ENCODE assay signal across 28 cellular contexts in the genomic region with DNA sequence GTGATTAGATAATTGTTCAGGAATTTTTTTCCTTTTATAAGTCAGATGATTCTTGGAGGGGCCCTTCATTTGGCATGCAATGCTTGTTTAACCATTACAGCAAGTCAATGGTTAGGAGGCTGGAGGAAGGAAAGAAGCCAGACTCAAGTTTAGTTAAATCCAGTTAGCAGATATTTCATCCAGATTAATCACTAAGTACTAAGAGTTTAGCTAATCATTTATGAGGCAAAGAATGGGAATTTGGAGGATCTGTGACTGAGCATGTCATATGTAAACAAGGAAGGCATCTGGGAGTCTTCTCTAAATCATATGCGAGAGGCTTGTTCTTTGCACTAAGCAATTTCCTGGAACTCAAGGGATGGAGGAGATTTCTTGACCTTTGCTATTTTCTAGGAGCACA.
DNase-seq lines count a peak whose midpoint lies in the region; ATAC-seq and TF ChIP-seq lines count a peak whose summit lies in the region.
"Had no signal": no experiment of that assay in that cellular context is flagged by ENCODE, and none has a peak within 500 bp of the region (broad histone marks: within the 10 kb centered on the region; RNA-seq: fewer than 3 reads in every experiment).

No MANE protein-coding gene starts in this region.

- peaks cover 16% of the 10 kb centered on the region for H3K9me3 ChIP-seq in left ventricle myocardium inferior (replicated peaks)
- H3K9me3 ChIP-seq: Caco-2 had no signal

- H3K36me3 ChIP-seq in GM23338 (ENCODE audit: insufficient read depth) (no peaks in the 10 kb centered on the region), kidney epithelial cell (ENCODE audit: control insufficient read depth, insufficient read depth, low read length) (no peaks in the 10 kb centered on the region), left ventricle myocardium inferior (no peaks in the 10 kb centered on the region)
- H3K36me3 ChIP-seq: SJSA1 had no signal

- peaks cover 9% of the 10 kb centered on the region for H3K4me1 ChIP-seq in GM23338 (ENCODE audit: insufficient read depth)
- H3K4me1 ChIP-seq in left ventricle myocardium inferior: no peaks in the 10 kb centered on the region
- H3K4me1 ChIP-seq: Caco-2, SJSA1 had no signal

- no peaks in the 10 kb centered on the region for H3K27me3 Mint-ChIP-seq in GM23338 (ENCODE audit: insufficient read depth, low read depth, poor library complexity)
- no peaks in the 10 kb centered on the region for H3K27me3 Mint-ChIP-seq in WTC11 (ENCODE audit: low read depth)
- no peaks in the 10 kb centered on the region for H3K27me3 Mint-ChIP-seq in nephron (ENCODE audit: low read depth)
- H3K27me3 Mint-ChIP-seq: B cell had no signal

- no peaks in the 10 kb centered on the region for H3K9me3 Mint-ChIP-seq in GM23338
- H3K9me3 Mint-ChIP-seq in WTC11: no peaks in the 10 kb centered on the region
- peaks cover 6% of the 10 kb centered on the region for H3K9me3 Mint-ChIP-seq in nephron
- H3K9me3 Mint-ChIP-seq: CD8-positive, alpha-beta T cell had no signal

- intact Hi-C loops in left ventricle myocardium inferior (cut with micrococcal nuclease): no loop called here

- CTCF ChIA-PET in WTC11 (lab: Charles Lee): no interaction called here

- no peaks in the 10 kb centered on the region for H4K20me1 ChIP-seq in GM23338 (replicated peaks; ENCODE audit: insufficient read depth)

- H3K27ac Mint-ChIP-seq in GM23338: no peak overlapping the region
- H3K27ac Mint-ChIP-seq in WTC11: peak overlapping the region; percentile 40; the same call in 1 of the 2 replicates
- peak overlapping the region; percentile 50 to 95 (median 75) for H3K27ac Mint-ChIP-seq in nephron
- H3K27ac Mint-ChIP-seq: B cell; CD8-positive, alpha-beta T cell had no signal

- no peak for TF ChIP-seq CTCF in GM23338 (conservative IDR thresholded peaks at IDR 0.05; ENCODE audit: low read depth in 2 of 2)
- no peak for TF ChIP-seq CTCF in WTC11 (IDR thresholded peaks at IDR 0.05)
- TF ChIP-seq CTCF in kidney epithelial cell (IDR thresholded peaks at IDR 0.05; ENCODE audit: insufficient read depth, low read length, poor library complexity, severe bottlenecking): no peak
- no peak for TF ChIP-seq CTCF in nephron (IDR thresholded peaks at IDR 0.05; ENCODE audit: unreplicated experiment in 3 of 3)
- TF ChIP-seq CTCF in left ventricle myocardium inferior (IDR thresholded peaks at IDR 0.05; ENCODE audit: borderline replicate concordance): no peak

- H3K79me2 ChIP-seq in GM23338 (replicated peaks; ENCODE audit: insufficient read depth): no peaks in the 10 kb centered on the region

- 0 out of 2 replicates have a peak, but pooled peaks cover 7% of the 10 kb centered on the region for H3K9me2 ChIP-seq in GM23338 (ENCODE audit: insufficient read depth)

- H3K4me3 Mint-ChIP-seq in GM23338 (no peak overlapping the region), WTC11 (no peak overlapping the region), nephron (no peak overlapping the region)
- H3K4me3 Mint-ChIP-seq: B cell; CD8-positive, alpha-beta T cell had no signal

- H2AFZ ChIP-seq in GM23338: peak overlapping the region; percentile 53; the same call in 1 of the 2 replicates
- H2AFZ ChIP-seq: PC-9 had no signal

- peaks cover 13% of the 10 kb centered on the region for H3K4me1 Mint-ChIP-seq in GM23338
- H3K4me1 Mint-ChIP-seq in WTC11: peaks cover 17% of the 10 kb centered on the region
- H3K4me1 Mint-ChIP-seq in nephron: no peaks in the 10 kb centered on the region
- H3K4me1 Mint-ChIP-seq: B cell had no signal

- ATAC-seq in GM23338 (no peak), WTC11 (no peak), GM18870 (IDR thresholded peaks at IDR 0.05; ENCODE audit: unreplicated experiment) (no peak), GM18498 (IDR thresholded peaks at IDR 0.05; ENCODE audit: unreplicated experiment) (no peak)
- ATAC-seq: CD8-positive, alpha-beta T cell; HepG2; K562 had no signal

- no peak overlapping the region for H3K4me2 ChIP-seq in GM23338
- H3K4me2 ChIP-seq: PC-9 had no signal

- H3K4me3 ChIP-seq in GM23338 (no peak overlapping the region), kidney epithelial cell (ENCODE audit: low read depth, low read length) (no peak overlapping the region), left ventricle myocardium inferior (no peak overlapping the region)
- H3K4me3 ChIP-seq: K562, PC-9, SJSA1 had no signal

- no peak for DNase-seq in GM23338 (ENCODE audit: low spot score)
- no peak for DNase-seq in WTC11 (ENCODE audit: low spot score)
- DNase-seq in kidney epithelial cell (ENCODE audit: low read depth): peak; percentile 67
- no peak for DNase-seq in amygdala (lab: John Stamatoyannopoulos, UW)
- no peak for DNase-seq in left ventricle myocardium inferior
- DNase-seq: Caco-2; CD8-positive, alpha-beta T cell; DMS 273 treated with DMSO at 0.1 percent for 48 hours; H7; Kasumi-1; NCI-H1092 treated with DMSO at 0.1 percent for 48 hours; NCI-H1436; NCI-H187; NCI-H2171 treated with DMSO at 0.1 percent for 48 hours; NCI-H345; NCI-H510A treated with DMSO at 0.1 percent for 48 hours; NCI-H774; PC-9; Right ventricle myocardium superior; RPMI8226 had no signal

- H3K27me3 ChIP-seq in GM23338 (ENCODE audit: insufficient read depth) (no peaks in the 10 kb centered on the region), kidney epithelial cell (ENCODE audit: control insufficient read depth, insufficient read depth, low read length) (no peaks in the 10 kb centered on the region), left ventricle myocardium inferior (ENCODE audit: low read depth) (no peaks in the 10 kb centered on the region)
- H3K27me3 ChIP-seq: SJSA1 had no signal

- POLR2A ChIA-PET in WTC11 (lab: Charles Lee): no interaction called here

- H3K27ac ChIP-seq in GM23338 (ENCODE audit: low read depth) (no peak overlapping the region), left ventricle myocardium inferior (replicated peaks) (no peak overlapping the region)
- H3K27ac ChIP-seq: C4-2B, PC-9, SJSA1 had no signal

- H3K36me3 Mint-ChIP-seq in GM23338 (ENCODE audit: low read depth) (no peaks in the 10 kb centered on the region), WTC11 (no peaks in the 10 kb centered on the region), nephron (ENCODE audit: low read depth) (no peaks in the 10 kb centered on the region)
- H3K36me3 Mint-ChIP-seq: CD8-positive, alpha-beta T cell had no signal

- H3F3A ChIP-seq in GM23338 (replicated peaks; ENCODE audit: low read depth): no peaks in the 10 kb centered on the region

TF ChIP-seq in GM23338, 12 proteins besides CTCF, POLR2A, EP300 and RAD21 (continues in another document):
- TF ChIP-seq, protein P1, sequence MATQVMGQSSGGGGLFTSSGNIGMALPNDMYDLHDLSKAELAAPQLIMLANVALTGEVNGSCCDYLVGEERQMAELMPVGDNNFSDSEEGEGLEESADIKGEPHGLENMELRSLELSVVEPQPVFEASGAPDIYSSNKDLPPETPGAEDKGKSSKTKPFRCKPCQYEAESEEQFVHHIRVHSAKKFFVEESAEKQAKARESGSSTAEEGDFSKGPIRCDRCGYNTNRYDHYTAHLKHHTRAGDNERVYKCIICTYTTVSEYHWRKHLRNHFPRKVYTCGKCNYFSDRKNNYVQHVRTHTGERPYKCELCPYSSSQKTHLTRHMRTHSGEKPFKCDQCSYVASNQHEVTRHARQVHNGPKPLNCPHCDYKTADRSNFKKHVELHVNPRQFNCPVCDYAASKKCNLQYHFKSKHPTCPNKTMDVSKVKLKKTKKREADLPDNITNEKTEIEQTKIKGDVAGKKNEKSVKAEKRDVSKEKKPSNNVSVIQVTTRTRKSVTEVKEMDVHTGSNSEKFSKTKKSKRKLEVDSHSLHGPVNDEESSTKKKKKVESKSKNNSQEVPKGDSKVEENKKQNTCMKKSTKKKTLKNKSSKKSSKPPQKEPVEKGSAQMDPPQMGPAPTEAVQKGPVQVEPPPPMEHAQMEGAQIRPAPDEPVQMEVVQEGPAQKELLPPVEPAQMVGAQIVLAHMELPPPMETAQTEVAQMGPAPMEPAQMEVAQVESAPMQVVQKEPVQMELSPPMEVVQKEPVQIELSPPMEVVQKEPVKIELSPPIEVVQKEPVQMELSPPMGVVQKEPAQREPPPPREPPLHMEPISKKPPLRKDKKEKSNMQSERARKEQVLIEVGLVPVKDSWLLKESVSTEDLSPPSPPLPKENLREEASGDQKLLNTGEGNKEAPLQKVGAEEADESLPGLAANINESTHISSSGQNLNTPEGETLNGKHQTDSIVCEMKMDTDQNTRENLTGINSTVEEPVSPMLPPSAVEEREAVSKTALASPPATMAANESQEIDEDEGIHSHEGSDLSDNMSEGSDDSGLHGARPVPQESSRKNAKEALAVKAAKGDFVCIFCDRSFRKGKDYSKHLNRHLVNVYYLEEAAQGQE (IDR thresholded peaks at IDR 0.05; ENCODE audit: unreplicated experiment): no peak
- TF ChIP-seq CREB1 (CRISPR knock-in tag; IDR thresholded peaks at IDR 0.05; ENCODE audit: low read depth) (no peak), EZH2phosphoT487 (IDR thresholded peaks at IDR 0.05; ENCODE audit: unreplicated experiment) (no peak)

TF ChIP-seq in WTC11, 78 proteins besides CTCF, POLR2A, EP300 and RAD21 (continues in another document):
- TF ChIP-seq JAZF1 (CRISPR knock-in tag; IDR thresholded peaks at IDR 0.05) (no peak), ETV6 (CRISPR knock-in tag; IDR thresholded peaks at IDR 0.05) (no peak), ZNF317 (CRISPR knock-in tag; IDR thresholded peaks at IDR 0.05; ENCODE audit: borderline replicate concordance, low read depth) (no peak), TP53 (CRISPR knock-in tag; IDR thresholded peaks at IDR 0.05) (no peak), GTF2I (CRISPR knock-in tag; conservative IDR thresholded peaks at IDR 0.05) (no peak), GRHL2 (CRISPR knock-in tag; IDR thresholded peaks at IDR 0.05; ENCODE audit: insufficient replicate concordance, severe bottlenecking) (no peak)
- TF ChIP-seq, protein P2, sequence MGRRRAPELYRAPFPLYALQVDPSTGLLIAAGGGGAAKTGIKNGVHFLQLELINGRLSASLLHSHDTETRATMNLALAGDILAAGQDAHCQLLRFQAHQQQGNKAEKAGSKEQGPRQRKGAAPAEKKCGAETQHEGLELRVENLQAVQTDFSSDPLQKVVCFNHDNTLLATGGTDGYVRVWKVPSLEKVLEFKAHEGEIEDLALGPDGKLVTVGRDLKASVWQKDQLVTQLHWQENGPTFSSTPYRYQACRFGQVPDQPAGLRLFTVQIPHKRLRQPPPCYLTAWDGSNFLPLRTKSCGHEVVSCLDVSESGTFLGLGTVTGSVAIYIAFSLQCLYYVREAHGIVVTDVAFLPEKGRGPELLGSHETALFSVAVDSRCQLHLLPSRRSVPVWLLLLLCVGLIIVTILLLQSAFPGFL (CRISPR knock-in tag; IDR thresholded peaks at IDR 0.05; ENCODE audit: borderline replicate concordance): no peak
